In the genomic region with DNA sequence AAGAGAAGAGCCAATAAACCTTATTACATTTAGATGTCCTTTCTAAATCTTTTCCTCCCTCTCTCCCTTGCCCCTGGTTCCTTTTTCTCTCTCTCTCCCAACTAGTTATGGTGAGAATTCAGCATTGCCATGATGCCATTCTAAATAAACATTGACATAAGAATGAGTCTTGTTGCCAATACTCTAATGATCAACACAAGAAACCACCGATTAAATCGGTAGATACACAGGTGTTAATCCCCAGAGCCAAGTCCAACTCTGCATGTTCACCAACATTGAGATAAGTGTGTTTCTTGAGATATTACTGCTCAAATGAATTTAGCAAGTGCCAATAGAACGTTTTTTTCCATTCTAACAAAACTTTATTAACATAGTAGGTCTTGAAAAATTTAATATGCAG, we compare ENCODE assay signal across 27 cellular contexts.
"Had no signal": no experiment of that assay in that cellular context is flagged by ENCODE, and none has a peak within 500 bp of the region (broad histone marks: within the 10 kb centered on the region; RNA-seq: fewer than 3 reads in every experiment).

No MANE protein-coding gene starts in this region.

- DNase-seq: Karpas-422, MG63, NCI-H1048, NCI-H1092 treated with DMSO at 0.1 percent for 48 hours, NCI-H1105 treated with DMSO at 0.1 percent for 48 hours, NCI-H1417, NCI-H1436, NCI-H146, NCI-H1694, NCI-H187 treated with DMSO at 0.1 percent for 48 hours, NCI-H2029, NCI-H2081, NCI-H2171 treated with DMSO at 0.1 percent for 48 hours, NCI-H2227 treated with DMSO at 0.1 percent for 48 hours, NCI-H345, NCI-H446, NCI-H510A treated with DMSO at 0.1 percent for 48 hours, NCI-H524 treated with DMSO at 0.1 percent for 48 hours, NCI-H526 treated with DMSO at 0.1 percent for 48 hours, NCI-H774, SHP77, SIG-M5, SJCRH30, T-cell had no signal

- H3K27ac ChIP-seq: KMS-11, RWPE1, SJCRH30, SK-N-MC had no signal

- H3K9me3 ChIP-seq: MG63, SJCRH30 had no signal

- H3K27me3 ChIP-seq: MG63, SJCRH30 had no signal

- H3K4me2 ChIP-seq: KMS-11 had no signal

- H3K4me1 ChIP-seq: SJCRH30 had no signal

- H3K4me3 ChIP-seq: MG63, SJCRH30, SK-N-MC had no signal

- H3K36me3 ChIP-seq: MG63, SJCRH30 had no signal
